ENCODE assay signal across 8 cellular contexts in genomic region chr6:27831434-27832081, GRCh38.
DNase-seq lines count a peak whose midpoint lies in the region; ATAC-seq lines count a peak whose summit lies in the region.
"Not testable (repeated sequence)": the region's sequence is repeated elsewhere in the genome, so short reads cannot be mapped to it uniquely, and the experiment has no call there.

No MANE protein-coding gene starts in this region.

- DNase-seq in DMS153 (lab: John Stamatoyannopoulos, UW) (peak; percentile 81), memory B cell (ENCODE audit: low spot score in 2 of 2) (peak; percentile 70 to 84)
- DNase-seq in NK-92 treated with Interleukin-12 subunit alpha and Interleukin-12 subunit beta, amount 100 ng/mL, for 24 hours (lab: John Stamatoyannopoulos, UW): peak; percentile 67
- DNase-seq in activated CD4-positive, alpha-beta memory T cell treated with anti-CD3 and anti-CD28 coated beads, Interleukin-2, amount 10 ng/mL, durations not matched to agents 7 days and 5 days: peak; percentile 85
- DNase-seq in effector CD8-positive, alpha-beta T cell (lab: John Stamatoyannopoulos, UW): peak; percentile 60
- peak; percentile 60 for DNase-seq in stimulated activated CD8-positive, alpha-beta memory T cell treated with anti-CD3 and anti-CD28 coated beads, Interleukin-12 subunit alpha, Interleukin-12 subunit beta, amount 100 ng/mL, for 4 hours (ENCODE audit: low read depth)

- ATAC-seq in GM21528 (IDR thresholded peaks at IDR 0.05; ENCODE audit: low FRiP score, unreplicated experiment) (peak; percentile 78), HG03575 (IDR thresholded peaks at IDR 0.05; ENCODE audit: extremely low read depth, insufficient number of reproducible peaks, low FRiP score, unreplicated experiment) (peak; percentile 32), memory B cell (ENCODE audit: low read depth) (peak; percentile 79)

- not testable (repeated sequence) for H3K9me3 Mint-ChIP-seq in activated CD4-positive, alpha-beta memory T cell treated with anti-CD3 and anti-CD28 coated beads, Interleukin-2, amount 10 ng/mL, durations not matched to agents 7 days and 5 days; memory B cell

- H3K27me3 Mint-ChIP-seq in activated CD4-positive, alpha-beta memory T cell treated with anti-CD3 and anti-CD28 coated beads, Interleukin-2, amount 10 ng/mL, durations not matched to agents 7 days and 5 days; memory B cell: not testable (repeated sequence)

- peak overlapping the region; percentile 98 for H3K27ac Mint-ChIP-seq in activated CD4-positive, alpha-beta memory T cell treated with anti-CD3 and anti-CD28 coated beads, Interleukin-2, amount 10 ng/mL, durations not matched to agents 7 days and 5 days
- peak overlapping the region; percentile 97 for H3K27ac Mint-ChIP-seq in memory B cell

- peaks cover 51% of the 10 kb centered on the region for H3K4me1 Mint-ChIP-seq in activated CD4-positive, alpha-beta memory T cell treated with anti-CD3 and anti-CD28 coated beads, Interleukin-2, amount 10 ng/mL, durations not matched to agents 7 days and 5 days
- peaks cover 21% of the 10 kb centered on the region for H3K4me1 Mint-ChIP-seq in memory B cell

- peaks cover 19% of the 10 kb centered on the region for H3K36me3 Mint-ChIP-seq in activated CD4-positive, alpha-beta memory T cell treated with anti-CD3 and anti-CD28 coated beads, Interleukin-2, amount 10 ng/mL, durations not matched to agents 7 days and 5 days (ENCODE audit: low read depth)
- not testable (repeated sequence) for H3K36me3 Mint-ChIP-seq in memory B cell

- POLR2A ChIA-PET in activated CD4-positive, alpha-beta memory T cell treated with anti-CD3 and anti-CD28 coated beads, Interleukin-2, amount 10 ng/mL, durations not matched to agents 7 days and 5 days (lab: Charles Lee): interaction anchor here (0.9 to 11.8 kb wide), 22 partner anchors 10 to 1811 kb away, joined by 3 to 2396 read pairs (median 6); a partner anchor contains a TSS

- CTCF ChIA-PET in activated CD4-positive, alpha-beta memory T cell treated with anti-CD3 and anti-CD28 coated beads, Interleukin-2, amount 10 ng/mL, durations not matched to agents 7 days and 5 days (lab: Charles Lee): interaction anchor here (1.0 to 9.8 kb wide), 3 partner anchors 11 to 62 kb away, joined by 4 to 166 read pairs (median 6); a partner anchor contains a TSS

- H3K4me3 Mint-ChIP-seq in activated CD4-positive, alpha-beta memory T cell treated with anti-CD3 and anti-CD28 coated beads, Interleukin-2, amount 10 ng/mL, durations not matched to agents 7 days and 5 days: peak overlapping the region; percentile 79
- H3K4me3 Mint-ChIP-seq in memory B cell: peak overlapping the region; percentile 93

Comparison
In these comparisons a context has a peak if more than half of its experiments do, and no peak if none do; other contexts are left out.
1. Peak in every context shown above with its lines: DNase-seq and ATAC-seq.